Comparison of ENCODE assay signal across 1 cellular context in the genomic region with DNA sequence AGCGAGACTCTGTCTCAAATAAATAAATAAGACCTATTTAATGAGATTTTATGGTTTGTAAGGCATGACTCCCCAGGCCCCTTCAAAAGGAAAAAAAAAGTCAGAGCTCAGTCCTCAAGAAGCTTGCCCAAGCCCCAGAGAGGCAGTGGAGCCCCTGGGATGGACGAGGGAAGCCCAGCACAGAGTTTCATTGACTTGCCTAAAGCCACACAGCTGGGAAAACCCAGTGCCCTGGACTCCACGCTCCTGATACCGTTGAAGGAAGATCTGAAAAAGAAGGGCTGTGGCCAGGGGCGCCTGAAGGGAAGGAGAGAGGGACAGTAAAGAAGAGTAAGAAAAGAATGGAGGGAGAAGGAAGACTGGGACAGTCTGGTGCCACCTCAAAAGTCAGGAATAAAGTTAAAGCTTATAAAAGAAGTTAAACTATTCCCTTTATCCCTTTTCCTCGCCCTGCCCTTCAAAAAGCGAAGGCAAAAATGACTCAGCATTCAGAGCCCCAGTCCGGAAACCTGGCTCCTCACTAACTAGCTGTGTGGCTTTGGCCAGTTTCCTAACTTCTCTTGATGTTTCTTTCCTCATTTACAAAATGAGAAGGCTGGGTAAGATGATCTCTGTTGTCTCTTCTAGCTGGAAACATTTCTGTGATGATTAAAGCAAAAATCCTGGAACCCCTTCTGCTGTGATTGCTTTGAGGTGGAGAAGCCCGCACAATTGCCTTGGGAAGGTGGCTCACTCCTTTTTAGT.
TF ChIP-seq lines count a peak whose summit lies in the region.

No MANE protein-coding gene starts in this region.

TF ChIP-seq in IMR-90, 13 proteins besides CTCF, POLR2A, EP300 and RAD21 (continued from another document):
- TF ChIP-seq, protein P1, sequence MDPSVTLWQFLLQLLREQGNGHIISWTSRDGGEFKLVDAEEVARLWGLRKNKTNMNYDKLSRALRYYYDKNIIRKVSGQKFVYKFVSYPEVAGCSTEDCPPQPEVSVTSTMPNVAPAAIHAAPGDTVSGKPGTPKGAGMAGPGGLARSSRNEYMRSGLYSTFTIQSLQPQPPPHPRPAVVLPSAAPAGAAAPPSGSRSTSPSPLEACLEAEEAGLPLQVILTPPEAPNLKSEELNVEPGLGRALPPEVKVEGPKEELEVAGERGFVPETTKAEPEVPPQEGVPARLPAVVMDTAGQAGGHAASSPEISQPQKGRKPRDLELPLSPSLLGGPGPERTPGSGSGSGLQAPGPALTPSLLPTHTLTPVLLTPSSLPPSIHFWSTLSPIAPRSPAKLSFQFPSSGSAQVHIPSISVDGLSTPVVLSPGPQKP (IDR thresholded peaks at IDR 0.05; ENCODE audit: borderline replicate concordance, low read depth, low read length), result no peak
- peak; percentile 49; the same call in 1 of the 2 replicates for TF ChIP-seq MAFK (IDR thresholded peaks at IDR 0.05; ENCODE audit: low read depth, low read length)
- no peak for TF ChIP-seq BHLHE40 (IDR thresholded peaks at IDR 0.05; ENCODE audit: low read depth, low read length)
- TF ChIP-seq NFE2L2 (IDR thresholded peaks at IDR 0.05; ENCODE audit: low read depth, low read length), result peak; percentile 92
